In genomic region chr10:97399843-97400545, GRCh38 we compare ENCODE assay signal across 8 cellular contexts.
A peak's percentile ranks its signal among the peaks of the same experiment; 100 is the strongest.
DNase-seq lines count a peak whose midpoint lies in the region; ATAC-seq and TF ChIP-seq lines count a peak whose summit lies in the region.

No MANE protein-coding gene starts in this region.

- H3K36me3 ChIP-seq in parathyroid adenoma (ENCODE audit: control insufficient read depth, insufficient read depth, low read length): no peaks in the 10 kb centered on the region

- peak; percentile 64 for DNase-seq in AG08395 (ENCODE audit: low spot score)
- DNase-seq in NCI-H510A (lab: John Stamatoyannopoulos, UW): peak; percentile 28
- DNase-seq in activated T-cell treated with anti-CD3 and anti-CD28 coated beads, Interleukin-2, amount 50 U/mL, for 48 hours: peak; percentile 46 to 56
- DNase-seq in germinal center (ENCODE audit: low spot score): peak; percentile 49
- no peak for DNase-seq in activated gamma-delta T cell (lab: John Stamatoyannopoulos, UW)

- no peak for TF ChIP-seq CTCF in parathyroid adenoma (IDR thresholded peaks at IDR 0.05)

- H3K9me3 ChIP-seq in parathyroid adenoma (ENCODE audit: control insufficient read depth, low read length): no peaks in the 10 kb centered on the region

- H3K79me2 ChIP-seq in parathyroid adenoma: no peaks in the 10 kb centered on the region

- peaks cover 5% of the 10 kb centered on the region for H3K4me1 ChIP-seq in parathyroid adenoma

- peak overlapping the region; percentile 88 for H3K27ac ChIP-seq in parathyroid adenoma

- peak overlapping the region; percentile 69 for H3K4me2 ChIP-seq in parathyroid adenoma (ENCODE audit: low read length)

- H2AFZ ChIP-seq in parathyroid adenoma: peak overlapping the region; percentile 99

- H3K4me3 ChIP-seq in parathyroid adenoma (ENCODE audit: low read depth, low read length): peak overlapping the region; percentile 76

- ATAC-seq in GM18873 (IDR thresholded peaks at IDR 0.05; ENCODE audit: low FRiP score, unreplicated experiment) (peak; percentile 43), HG03159 (IDR thresholded peaks at IDR 0.05; ENCODE audit: unreplicated experiment) (no peak)

- H3K9ac ChIP-seq in parathyroid adenoma: no peak overlapping the region

- no peaks in the 10 kb centered on the region for H3K27me3 ChIP-seq in parathyroid adenoma (ENCODE audit: control insufficient read depth, insufficient read depth, low read length)
